Comparison of ENCODE assay signal across 12 cellular contexts in genomic region chr3:129553771-129554170, GRCh38. TPM values are rescaled to one million over a fixed set of nuclear protein-coding genes. Genes with fewer than 3 reads are reported as not detected.
A peak's percentile ranks its signal among the peaks of the same experiment; 100 is the strongest.
DNase-seq lines count a peak whose midpoint lies in the region; ATAC-seq, FAIRE-seq and TF ChIP-seq lines count a peak whose summit lies in the region.
"Had no signal": no experiment of that assay in that cellular context is flagged by ENCODE, and none has a peak within 500 bp of the region (broad histone marks: within the 10 kb centered on the region; RNA-seq: fewer than 3 reads in every experiment).

No MANE protein-coding gene starts in this region.

- H3K4me1 Mint-ChIP-seq in activated naive CD4-positive, alpha-beta T cell treated with anti-CD3 and anti-CD28 coated beads for 36 hours (ENCODE audit: low read depth), result peaks cover 8% of the 10 kb centered on the region
- peaks cover 6% of the 10 kb centered on the region for H3K4me1 Mint-ChIP-seq in activated naive CD4-positive, alpha-beta T cell treated with anti-CD3 and anti-CD28 coated beads, Interleukin-2, amount 10 ng/mL, durations not matched to agents 7 days and 5 days
- peaks cover 44% of the 10 kb centered on the region for H3K4me1 Mint-ChIP-seq in central memory CD8-positive, alpha-beta T cell

- no peaks in the 10 kb centered on the region for H4K20me1 ChIP-seq in osteoblast (ENCODE audit: insufficient read depth, low read length)

- peak; percentile 19 for ATAC-seq in central memory CD8-positive, alpha-beta T cell (replicated peaks; ENCODE audit: extremely low read depth, poor library complexity, severe bottlenecking)
- ATAC-seq: gastroesophageal sphincter had no signal

- H3K27ac ChIP-seq in small intestine (ENCODE audit: low read depth in 1 of 2, low read length in 1 of 2) (no peak overlapping the region), osteoblast (ENCODE audit: low read depth, low read length) (no peak overlapping the region)
- H3K27ac ChIP-seq: neutrophil had no signal

- no peaks in the 10 kb centered on the region for H3K79me2 ChIP-seq in osteoblast (ENCODE audit: insufficient read depth, low read length)

- DNase-seq in activated naive CD4-positive, alpha-beta T cell treated with anti-CD3 and anti-CD28 coated beads for 36 hours, result peak; percentile 38
- no peak for DNase-seq in activated naive CD4-positive, alpha-beta T cell treated with anti-CD3 and anti-CD28 coated beads, Interleukin-2, amount 10 ng/mL, durations not matched to agents 7 days and 5 days
- DNase-seq in NCI-H69 (lab: John Stamatoyannopoulos, UW), result peak; percentile 40
- no peak for DNase-seq in central memory CD8-positive, alpha-beta T cell (ENCODE audit: low spot score in 2 of 2)
- peak; percentile 19 for DNase-seq in small intestine
- DNase-seq in midbrain (lab: John Stamatoyannopoulos, UW), result no peak
- DNase-seq in osteoblast (ENCODE audit: insufficient read length, low spot score, missing footprints), result no peak
- no peak for DNase-seq in foreskin melanocyte
- DNase-seq: kidney glomerular epithelial cell, NCI-H524 treated with DMSO at 0.1 percent for 48 hours had no signal

- H3K27me3 Mint-ChIP-seq in activated naive CD4-positive, alpha-beta T cell treated with anti-CD3 and anti-CD28 coated beads for 36 hours (ENCODE audit: low read depth), result no peaks in the 10 kb centered on the region
- H3K27me3 Mint-ChIP-seq in activated naive CD4-positive, alpha-beta T cell treated with anti-CD3 and anti-CD28 coated beads, Interleukin-2, amount 10 ng/mL, durations not matched to agents 7 days and 5 days, result peaks cover 73% of the 10 kb centered on the region
- no peaks in the 10 kb centered on the region for H3K27me3 Mint-ChIP-seq in central memory CD8-positive, alpha-beta T cell

- H3K4me1 ChIP-seq in small intestine (ENCODE audit: control insufficient read depth in 2 of 2, insufficient read depth in 1 of 2, low read depth in 1 of 2, low read length in 1 of 2) (no peaks in the 10 kb centered on the region), osteoblast (ENCODE audit: insufficient read depth, low read length) (peaks cover 11% of the 10 kb centered on the region)

- FAIRE-seq in small intestine (lab: Jason Lieb, UNC), result no peak

- intact Hi-C loops in activated naive CD4-positive, alpha-beta T cell treated with anti-CD3 and anti-CD28 coated beads for 36 hours (cut with micrococcal nuclease), result no loop called here

- H3K27me3 ChIP-seq in small intestine (ENCODE audit: control insufficient read depth in 2 of 2, insufficient read depth in 2 of 2, low read length in 2 of 2) (no peaks in the 10 kb centered on the region), osteoblast (ENCODE audit: insufficient read depth, low read length) (no peaks in the 10 kb centered on the region)
- H3K27me3 ChIP-seq: gastroesophageal sphincter, neutrophil had no signal

- CTCF ChIA-PET in activated naive CD4-positive, alpha-beta T cell treated with anti-CD3 and anti-CD28 coated beads for 36 hours (lab: Charles Lee), result no interaction called here
- CTCF ChIA-PET in activated naive CD4-positive, alpha-beta T cell treated with anti-CD3 and anti-CD28 coated beads, Interleukin-2, amount 10 ng/mL, durations not matched to agents 7 days and 5 days (lab: Charles Lee), result no interaction called here

- H3K36me3 Mint-ChIP-seq in activated naive CD4-positive, alpha-beta T cell treated with anti-CD3 and anti-CD28 coated beads for 36 hours (ENCODE audit: low read depth), result no peaks in the 10 kb centered on the region
- no peaks in the 10 kb centered on the region for H3K36me3 Mint-ChIP-seq in activated naive CD4-positive, alpha-beta T cell treated with anti-CD3 and anti-CD28 coated beads, Interleukin-2, amount 10 ng/mL, durations not matched to agents 7 days and 5 days
- peaks cover 13% of the 10 kb centered on the region for H3K36me3 Mint-ChIP-seq in central memory CD8-positive, alpha-beta T cell (ENCODE audit: insufficient read depth)

- H3K9me3 ChIP-seq in small intestine (ENCODE audit: control insufficient read depth, low read depth) (no peaks in the 10 kb centered on the region), osteoblast (ENCODE audit: low read depth, low read length) (no peaks in the 10 kb centered on the region)
- H3K9me3 ChIP-seq: gastroesophageal sphincter, neutrophil had no signal

- WGBS in small intestine, 3 donors, result 15 to 34% (median 20%) methylated on average over 13 of the region's 13 CpGs

- H2AFZ ChIP-seq in osteoblast (ENCODE audit: low read length), result no peak overlapping the region

- H3K4me3 Mint-ChIP-seq in activated naive CD4-positive, alpha-beta T cell treated with anti-CD3 and anti-CD28 coated beads for 36 hours, result no peak overlapping the region
- no peak overlapping the region for H3K4me3 Mint-ChIP-seq in activated naive CD4-positive, alpha-beta T cell treated with anti-CD3 and anti-CD28 coated beads, Interleukin-2, amount 10 ng/mL, durations not matched to agents 7 days and 5 days
- peak overlapping the region; percentile 29 for H3K4me3 Mint-ChIP-seq in central memory CD8-positive, alpha-beta T cell

- no peak overlapping the region for H3K27ac Mint-ChIP-seq in activated naive CD4-positive, alpha-beta T cell treated with anti-CD3 and anti-CD28 coated beads for 36 hours
- H3K27ac Mint-ChIP-seq in activated naive CD4-positive, alpha-beta T cell treated with anti-CD3 and anti-CD28 coated beads, Interleukin-2, amount 10 ng/mL, durations not matched to agents 7 days and 5 days, result no peak overlapping the region
- H3K27ac Mint-ChIP-seq in central memory CD8-positive, alpha-beta T cell (ENCODE audit: low read depth), result peak overlapping the region; percentile 63

- TF ChIP-seq CTCF in osteoblast (IDR thresholded peaks at IDR 0.05; ENCODE audit: extremely low read depth, low read depth, low read length), result no peak

- no peak overlapping the region for H3K4me2 ChIP-seq in osteoblast (ENCODE audit: insufficient read depth, low read length)

- H3K4me3 ChIP-seq in small intestine (ENCODE audit: low read depth in 1 of 2, low read length in 2 of 2) (no peak overlapping the region), osteoblast (ENCODE audit: insufficient read depth, low read length) (no peak overlapping the region)
- H3K4me3 ChIP-seq: gastroesophageal sphincter had no signal

- no peaks in the 10 kb centered on the region for H3K36me3 ChIP-seq in small intestine (ENCODE audit: control insufficient read depth in 2 of 2, insufficient read depth in 2 of 2, low read length in 2 of 2)
- peaks cover 31% of the 10 kb centered on the region for H3K36me3 ChIP-seq in osteoblast (ENCODE audit: insufficient read depth, low read length)
- H3K36me3 ChIP-seq: neutrophil had no signal

- H3K9me3 Mint-ChIP-seq in activated naive CD4-positive, alpha-beta T cell treated with anti-CD3 and anti-CD28 coated beads for 36 hours, result no peaks in the 10 kb centered on the region
- no peaks in the 10 kb centered on the region for H3K9me3 Mint-ChIP-seq in activated naive CD4-positive, alpha-beta T cell treated with anti-CD3 and anti-CD28 coated beads, Interleukin-2, amount 10 ng/mL, durations not matched to agents 7 days and 5 days
- H3K9me3 Mint-ChIP-seq in central memory CD8-positive, alpha-beta T cell, result no peaks in the 10 kb centered on the region

RNA-seq across cellular contexts. Expression of gene H1-8, which starts 10.8 kb away (rescaled TPM):
- not detected for total RNA-seq in activated naive CD4-positive, alpha-beta T cell treated with anti-CD3 and anti-CD28 coated beads for 36 hours
- polyA plus RNA-seq in small intestine, result not detected
- total RNA-seq in osteoblast, result not detected in 2 replicates
- total RNA-seq: gastroesophageal sphincter had no signal

RNA-seq across cellular contexts. Expression of gene RHO, which starts 25.3 kb away (rescaled TPM):
- not detected for total RNA-seq in activated naive CD4-positive, alpha-beta T cell treated with anti-CD3 and anti-CD28 coated beads for 36 hours
- not detected for polyA plus RNA-seq in small intestine
- not detected in 2 replicates for total RNA-seq in osteoblast
- total RNA-seq: gastroesophageal sphincter had no signal

RNA-seq across cellular contexts. Expression of gene PLXND1, which starts 52.7 kb away (rescaled TPM):
- total RNA-seq in activated naive CD4-positive, alpha-beta T cell treated with anti-CD3 and anti-CD28 coated beads for 36 hours, result 1 to 10 TPM; 5.1 to 6.2 TPM
- 10 to 100 TPM in 1 of 3 donors, 1 to 10 TPM in 2; 3.4 to 54.7 (median 7.0) TPM for polyA plus RNA-seq in small intestine
- total RNA-seq in osteoblast, result 126 and 134 TPM in 2 replicates

Comparison
In these comparisons a context has a peak if more than half of its experiments do, and no peak if none do; other contexts are left out.
1. DNase-seq: peak in activated naive CD4-positive, alpha-beta T cell treated with anti-CD3 and anti-CD28 coated beads for 36 hours (single experiment), NCI-H69 (single experiment) and small intestine (single experiment); none in activated naive CD4-positive, alpha-beta T cell treated with anti-CD3 and anti-CD28 coated beads, Interleukin-2, amount 10 ng/mL, durations not matched to agents 7 days and 5 days (single experiment), central memory CD8-positive, alpha-beta T cell (0 of 2), midbrain (single experiment), osteoblast (single experiment) and foreskin melanocyte (single experiment).
2. RNA of gene PLXND1, which starts 52.7 kb away (total RNA-seq): 126 to 134 TPM in osteoblast; 5.1 to 6.2 TPM in activated naive CD4-positive, alpha-beta T cell treated with anti-CD3 and anti-CD28 coated beads for 36 hours; every median in the first group is over 10 times any median in the second.